11 cellular contexts compared by ENCODE assay signal in the genomic region with DNA sequence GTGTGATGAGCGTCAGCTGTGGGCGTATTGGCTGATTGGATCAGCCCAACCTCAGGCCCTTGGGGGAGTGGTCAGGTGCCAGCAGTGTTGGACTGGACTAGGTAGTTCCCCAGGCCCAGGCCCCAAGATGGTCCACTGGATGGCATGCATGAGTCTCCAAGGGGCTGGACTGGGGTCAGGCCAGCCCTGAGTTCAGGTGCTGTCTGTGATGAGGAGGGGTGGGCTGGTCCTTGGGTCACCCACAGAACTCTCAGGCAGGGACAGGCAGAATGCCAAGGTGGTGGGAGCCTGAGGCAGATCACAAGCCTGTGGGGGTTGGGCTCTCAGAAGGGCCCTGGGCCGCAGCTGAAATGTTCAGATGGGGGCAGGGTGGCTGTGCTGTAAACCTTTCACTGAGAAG. TPM values are rescaled to one million over a fixed set of nuclear protein-coding genes. Genes with fewer than 3 reads are reported as not detected.
DNase-seq lines count a peak whose midpoint lies in the region; ATAC-seq and TF ChIP-seq lines count a peak whose summit lies in the region.
"Had no signal": no experiment of that assay in that cellular context is flagged by ENCODE, and none has a peak within 500 bp of the region (broad histone marks: within the 10 kb centered on the region; RNA-seq: fewer than 3 reads in every experiment).

No MANE protein-coding gene starts in this region.

- H3F3A ChIP-seq in GM23338 (replicated peaks; ENCODE audit: low read depth) (no peaks in the 10 kb centered on the region), Loucy (ENCODE audit: low read depth) (0 out of 2 replicates have a peak, but pooled peaks cover 3% of the 10 kb centered on the region)

- no peak overlapping the region for H3K4me3 Mint-ChIP-seq in GM23338
- H3K4me3 Mint-ChIP-seq in endodermal cell, result no peak overlapping the region
- H3K4me3 Mint-ChIP-seq in stimulated activated effector memory CD8-positive, alpha-beta T cell treated with anti-CD3 and anti-CD28 coated beads, Interleukin-12 subunit alpha, Interleukin-12 subunit beta, amount 100 ng/mL, for 72 hours, result no peak overlapping the region
- H3K4me3 Mint-ChIP-seq: T-cell had no signal

- H3K27ac ChIP-seq in GM23338 (ENCODE audit: low read depth) (no peak overlapping the region), endodermal cell (ENCODE audit: low read depth, low read length) (no peak overlapping the region)
- H3K27ac ChIP-seq: SK-N-MC had no signal

- H4K20me1 ChIP-seq in GM23338 (replicated peaks; ENCODE audit: insufficient read depth), result no peaks in the 10 kb centered on the region
- H4K20me1 ChIP-seq in Loucy (ENCODE audit: insufficient read depth, low read length, poor library complexity, severe bottlenecking), result no peaks in the 10 kb centered on the region

- H3K4me1 ChIP-seq in GM23338 (ENCODE audit: insufficient read depth) (no peaks in the 10 kb centered on the region), Loucy (ENCODE audit: insufficient read depth, low read length, poor library complexity, severe bottlenecking) (peaks cover 23% of the 10 kb centered on the region), endodermal cell (ENCODE audit: control insufficient read depth, insufficient read depth, low read length) (no peaks in the 10 kb centered on the region)
- H3K4me1 ChIP-seq: BE2C had no signal

- no peaks in the 10 kb centered on the region; the same call in 1 of the 2 replicates for H3K9me3 ChIP-seq in Loucy (ENCODE audit: insufficient read depth, low read depth, low read length)
- H3K9me3 ChIP-seq in endodermal cell (ENCODE audit: control insufficient read depth, low read length), result peaks cover 16% of the 10 kb centered on the region

- peaks cover 10% of the 10 kb centered on the region for H3K36me3 Mint-ChIP-seq in GM23338 (ENCODE audit: low read depth)
- no peaks in the 10 kb centered on the region for H3K36me3 Mint-ChIP-seq in endodermal cell (ENCODE audit: low read depth)
- no peaks in the 10 kb centered on the region for H3K36me3 Mint-ChIP-seq in stimulated activated effector memory CD8-positive, alpha-beta T cell treated with anti-CD3 and anti-CD28 coated beads, Interleukin-12 subunit alpha, Interleukin-12 subunit beta, amount 100 ng/mL, for 72 hours
- H3K36me3 Mint-ChIP-seq: T-cell had no signal

- H3K4me2 ChIP-seq in GM23338 (no peak overlapping the region), Loucy (ENCODE audit: low read depth, low read length, poor library complexity, severe bottlenecking) (peak overlapping the region; percentile 50)

- H3K4me1 Mint-ChIP-seq in GM23338 (peaks cover 6% of the 10 kb centered on the region; the same call in 2 of the 3 replicates), endodermal cell (peaks cover 6% of the 10 kb centered on the region)
- no peaks in the 10 kb centered on the region for H3K4me1 Mint-ChIP-seq in stimulated activated effector memory CD8-positive, alpha-beta T cell treated with anti-CD3 and anti-CD28 coated beads, Interleukin-12 subunit alpha, Interleukin-12 subunit beta, amount 100 ng/mL, for 72 hours
- H3K4me1 Mint-ChIP-seq: T-cell had no signal

- WGBS in endodermal cell (ENCODE audit: insufficient coverage in 1 of 2, insufficient read length in 1 of 2), 2 experiments, result 90 to 92% methylated on average over 2 to 3 of the region's 3 CpGs

- H3K36me3 ChIP-seq in GM23338 (ENCODE audit: insufficient read depth), result no peaks in the 10 kb centered on the region
- H3K36me3 ChIP-seq in Loucy (ENCODE audit: insufficient read depth, low read length), result no peaks in the 10 kb centered on the region
- no peaks in the 10 kb centered on the region for H3K36me3 ChIP-seq in endodermal cell (ENCODE audit: control insufficient read depth, insufficient read depth, low read length)
- H3K36me3 ChIP-seq: BE2C had no signal

- H3K9me2 ChIP-seq in GM23338 (ENCODE audit: insufficient read depth) (peaks cover 4% of the 10 kb centered on the region; the same call in 1 of the 2 replicates), Loucy (replicated peaks; ENCODE audit: low read depth, low read length) (no peaks in the 10 kb centered on the region)

- H3K27me3 Mint-ChIP-seq in GM23338 (ENCODE audit: insufficient read depth, low read depth, poor library complexity) (peaks cover 3% of the 10 kb centered on the region), endodermal cell (ENCODE audit: insufficient read depth) (no peaks in the 10 kb centered on the region)

- H3K79me2 ChIP-seq in GM23338 (replicated peaks; ENCODE audit: insufficient read depth), result no peaks in the 10 kb centered on the region
- no peaks in the 10 kb centered on the region for H3K79me2 ChIP-seq in Loucy (ENCODE audit: insufficient read depth, low read length)

- no peak for DNase-seq in GM23338 (ENCODE audit: low spot score)
- peak; percentile 41 for DNase-seq in endodermal cell
- DNase-seq in stimulated activated effector memory CD8-positive, alpha-beta T cell treated with anti-CD3 and anti-CD28 coated beads, Interleukin-12 subunit alpha, Interleukin-12 subunit beta, amount 100 ng/mL, for 72 hours (ENCODE audit: low spot score in 2 of 2), result no peak
- DNase-seq in NCI-H128 (lab: John Stamatoyannopoulos, UW; ENCODE audit: unreplicated experiment), result no peak
- no peak for DNase-seq in GM10266 (ENCODE audit: extremely low spot score)
- no peak for DNase-seq in stimulated activated CD4-positive, alpha-beta T cell treated with anti-CD3 and anti-CD28 coated beads, Interleukin-15, amount 100 ng/mL, for 24 hours
- DNase-seq: NCI-H2081, T-cell had no signal

- 0 out of 2 replicates have a peak overlapping the region, but pooled peaks have one; percentile 2 for H2AFZ ChIP-seq in GM23338
- peak overlapping the region; percentile 83; the same call in 1 of the 2 replicates for H2AFZ ChIP-seq in Loucy (ENCODE audit: low read length)

- H3K27me3 ChIP-seq in GM23338 (ENCODE audit: insufficient read depth), result no peaks in the 10 kb centered on the region
- no peaks in the 10 kb centered on the region for H3K27me3 ChIP-seq in Loucy (ENCODE audit: insufficient read depth, low read length, poor library complexity, severe bottlenecking)
- no peaks in the 10 kb centered on the region for H3K27me3 ChIP-seq in endodermal cell (ENCODE audit: control insufficient read depth, insufficient read depth, low read length, poor library complexity, severe bottlenecking)
- H3K27me3 ChIP-seq: BE2C had no signal

- ATAC-seq in GM23338, result no peak
- peak; percentile 28 for ATAC-seq in stimulated activated effector memory CD8-positive, alpha-beta T cell treated with anti-CD3 and anti-CD28 coated beads, Interleukin-12 subunit alpha, Interleukin-12 subunit beta, amount 100 ng/mL, for 72 hours
- ATAC-seq: T-cell had no signal

- TF ChIP-seq CTCF in GM23338 (conservative IDR thresholded peaks at IDR 0.05; ENCODE audit: low read depth in 2 of 2) (no peak), Loucy (conservative IDR thresholded peaks at IDR 0.05; ENCODE audit: low read length) (no peak), endodermal cell (conservative IDR thresholded peaks at IDR 0.05) (no peak), GM10266 (IDR thresholded peaks at IDR 0.05; ENCODE audit: control insufficient read depth, insufficient read depth, low read depth, missing control alignments) (no peak)

- H3K4me3 ChIP-seq in GM23338 (no peak overlapping the region), Loucy (ENCODE audit: low read length, poor library complexity, severe bottlenecking) (peak overlapping the region; percentile 54), endodermal cell (ENCODE audit: low read length) (no peak overlapping the region)
- H3K4me3 ChIP-seq: SK-N-MC had no signal

- H3K9me3 Mint-ChIP-seq in GM23338, result peaks cover 14% of the 10 kb centered on the region
- H3K9me3 Mint-ChIP-seq in endodermal cell, result peaks cover 15% of the 10 kb centered on the region
- no peaks in the 10 kb centered on the region for H3K9me3 Mint-ChIP-seq in stimulated activated effector memory CD8-positive, alpha-beta T cell treated with anti-CD3 and anti-CD28 coated beads, Interleukin-12 subunit alpha, Interleukin-12 subunit beta, amount 100 ng/mL, for 72 hours

- no peak overlapping the region; the same call in 1 of the 2 replicates for H3K27ac Mint-ChIP-seq in GM23338
- H3K27ac Mint-ChIP-seq in endodermal cell, result no peak overlapping the region
- no peak overlapping the region for H3K27ac Mint-ChIP-seq in stimulated activated effector memory CD8-positive, alpha-beta T cell treated with anti-CD3 and anti-CD28 coated beads, Interleukin-12 subunit alpha, Interleukin-12 subunit beta, amount 100 ng/mL, for 72 hours
- H3K27ac Mint-ChIP-seq: T-cell had no signal

- H3K9ac ChIP-seq in Loucy (ENCODE audit: low read depth, low read length, poor library complexity, severe bottlenecking), result no peak overlapping the region
- H3K9ac ChIP-seq in endodermal cell (ENCODE audit: extremely low read depth, low read length, poor library complexity, severe bottlenecking), result no peak overlapping the region

TF ChIP-seq in GM23338, 12 proteins besides CTCF, POLR2A, EP300 and RAD21 (continues in another document):
- TF ChIP-seq CREB1 (CRISPR knock-in tag; IDR thresholded peaks at IDR 0.05; ENCODE audit: low read depth) (no peak), EZH2 (IDR thresholded peaks at IDR 0.05; ENCODE audit: low read depth, unreplicated experiment) (no peak), POLR2AphosphoS5 (IDR thresholded peaks at IDR 0.05; ENCODE audit: low read depth) (no peak), EZH2phosphoT487 (IDR thresholded peaks at IDR 0.05; ENCODE audit: unreplicated experiment) (no peak), JUNB (IDR thresholded peaks at IDR 0.05; ENCODE audit: unreplicated experiment) (no peak), NANOG (IDR thresholded peaks at IDR 0.05; ENCODE audit: borderline replicate concordance) (no peak)
- TF ChIP-seq, protein P1, sequence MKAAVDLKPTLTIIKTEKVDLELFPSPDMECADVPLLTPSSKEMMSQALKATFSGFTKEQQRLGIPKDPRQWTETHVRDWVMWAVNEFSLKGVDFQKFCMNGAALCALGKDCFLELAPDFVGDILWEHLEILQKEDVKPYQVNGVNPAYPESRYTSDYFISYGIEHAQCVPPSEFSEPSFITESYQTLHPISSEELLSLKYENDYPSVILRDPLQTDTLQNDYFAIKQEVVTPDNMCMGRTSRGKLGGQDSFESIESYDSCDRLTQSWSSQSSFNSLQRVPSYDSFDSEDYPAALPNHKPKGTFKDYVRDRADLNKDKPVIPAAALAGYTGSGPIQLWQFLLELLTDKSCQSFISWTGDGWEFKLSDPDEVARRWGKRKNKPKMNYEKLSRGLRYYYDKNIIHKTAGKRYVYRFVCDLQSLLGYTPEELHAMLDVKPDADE (IDR thresholded peaks at IDR 0.05), result no peak

RNA-seq across cellular contexts. Expression of a gene that starts 59.5 kb away (rescaled TPM):
- 16.1 and 19.5 TPM in 2 replicates for total RNA-seq in GM23338 (2014; rRNA removed; shearing (Covaris generic))
- 20.3 and 25.1 TPM in 2 replicates for polyA plus RNA-seq in GM23338 (2016; fragmentation: Nextera tagmentation; extraction: Ambion mirVana)
- 10 to 100 TPM; 11.3 to 13.6 TPM for total RNA-seq in endodermal cell
- 14.2 TPM for polyA plus RNA-seq in endodermal cell (2013, experiment 1 of 2)
- polyA plus RNA-seq in endodermal cell (2013, experiment 2 of 2), result 11.5 TPM
